Comparison of ENCODE assay signal across 1 cellular context in the genomic region with DNA sequence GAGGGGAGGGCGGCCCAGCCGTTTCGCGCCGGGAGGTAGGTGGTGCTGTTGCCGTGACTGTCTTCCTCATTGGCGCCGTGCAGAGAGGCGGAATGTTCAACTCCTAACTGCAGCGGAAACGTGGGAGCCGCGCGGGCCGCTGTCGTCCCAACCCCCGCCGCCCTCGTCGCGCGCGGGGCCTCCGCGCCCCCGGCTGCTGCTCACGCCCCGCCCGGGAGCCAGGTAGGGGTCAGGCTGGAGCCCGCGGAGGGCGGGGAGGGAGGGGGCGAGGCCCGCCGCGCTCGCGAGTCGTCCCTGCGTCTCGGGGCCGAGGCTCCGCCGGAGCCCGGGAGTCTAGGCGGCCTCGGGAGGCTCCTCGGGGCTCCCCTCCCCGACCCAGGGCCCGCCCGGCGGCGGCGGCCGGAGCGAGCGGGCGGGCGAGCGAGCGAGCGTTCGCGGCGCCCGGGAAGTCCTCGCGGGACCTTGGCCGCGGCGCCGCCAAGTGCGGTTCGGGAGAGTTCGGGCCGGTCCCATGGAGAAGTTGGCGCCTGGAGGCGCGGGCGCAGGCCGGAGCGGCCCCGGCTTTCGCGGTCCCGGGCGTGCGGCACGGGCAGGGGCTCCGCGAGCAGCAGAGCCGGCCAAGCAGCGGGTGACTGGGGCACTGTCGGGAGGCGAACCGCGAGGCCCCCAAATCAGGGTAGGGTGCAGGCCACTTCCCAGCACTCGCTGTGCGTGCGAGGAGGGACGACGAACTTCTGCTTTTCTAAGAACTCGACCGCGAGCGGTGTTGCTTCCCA.
TF ChIP-seq lines count a peak whose summit lies in the region.

Gene MAP3K20, plus strand, starts transcription at position 66 of the 776 bp plus-strand sequence. CDS start 15,186 bp downstream, outside the sequence.

TF ChIP-seq in K562, 482 proteins besides CTCF, POLR2A, EP300 and RAD21 (continued from another document and continues in another):
- TF ChIP-seq CHD7 (IDR thresholded peaks at IDR 0.05; ENCODE audit: low read depth, low read length) (no peak), BCOR (IDR thresholded peaks at IDR 0.05) (no peak), HBP1 (CRISPR knock-in tag; IDR thresholded peaks at IDR 0.05) (no peak), HNRNPL (IDR thresholded peaks at IDR 0.05; ENCODE audit: low read depth, low read length) (peak; percentile 64), HMG20A (CRISPR knock-in tag; conservative IDR thresholded peaks at IDR 0.05) (no peak), TEAD1 (CRISPR knock-in tag; IDR thresholded peaks at IDR 0.05) (peak in 1 of 2 experiments; percentile 85; a peak in 2 of 4 replicates), ZNF584 (CRISPR knock-in tag; IDR thresholded peaks at IDR 0.05; ENCODE audit: low read depth) (no peak), ZNF436 (CRISPR knock-in tag; IDR thresholded peaks at IDR 0.05) (no peak), HIVEP1 (CRISPR knock-in tag; IDR thresholded peaks at IDR 0.05) (no peak), GATAD2A (IDR thresholded peaks at IDR 0.05) (peak; percentile 94; the same call in 1 of the 2 replicates), ZNF347 (CRISPR knock-in tag; IDR thresholded peaks at IDR 0.05; ENCODE audit: low read depth) (no peak), VEZF1 (CRISPR knock-in tag; IDR thresholded peaks at IDR 0.05) (peak; percentile 90), MTA3 (IDR thresholded peaks at IDR 0.05; ENCODE audit: borderline replicate concordance) (peak; percentile 16; the same call in 1 of the 2 replicates), THAP12 (CRISPR knock-in tag; IDR thresholded peaks at IDR 0.05) (peak; percentile 23; the same call in 1 of the 2 replicates), ZFP91 (CRISPR knock-in tag; IDR thresholded peaks at IDR 0.05) (no peak), CGGBP1 (CRISPR knock-in tag; IDR thresholded peaks at IDR 0.05) (no peak), EGR1 (conservative IDR thresholded peaks at IDR 0.05) (peak; percentile 66), SAP30 (IDR thresholded peaks at IDR 0.05; ENCODE audit: borderline replicate concordance, insufficient read depth, low read depth, low read length, poor library complexity, severe bottlenecking) (peak; percentile 31), CHD4 (IDR thresholded peaks at IDR 0.05; ENCODE audit: insufficient read depth, insufficient replicate concordance, low read depth, low read length, poor library complexity, severe bottlenecking) (no peak), TCF7L2 (IDR thresholded peaks at IDR 0.05; ENCODE audit: low read depth, low read length) (no peak), TGIF2 (CRISPR knock-in tag; IDR thresholded peaks at IDR 0.05) (0 out of 2 replicates have a peak, but pooled peaks have one; percentile 32), ZKSCAN1 (IDR thresholded peaks at IDR 0.05; ENCODE audit: low read depth, low read length) (0 out of 2 replicates have a peak, but pooled peaks have one; percentile 27), CREB1 (IDR thresholded peaks at IDR 0.05) (no peak; the same call in 1 of the 2 replicates), CREB1 (CRISPR knock-in tag; IDR thresholded peaks at IDR 0.05) (peak; percentile 48; the same call in 1 of the 2 replicates)
- TF ChIP-seq, protein P1, sequence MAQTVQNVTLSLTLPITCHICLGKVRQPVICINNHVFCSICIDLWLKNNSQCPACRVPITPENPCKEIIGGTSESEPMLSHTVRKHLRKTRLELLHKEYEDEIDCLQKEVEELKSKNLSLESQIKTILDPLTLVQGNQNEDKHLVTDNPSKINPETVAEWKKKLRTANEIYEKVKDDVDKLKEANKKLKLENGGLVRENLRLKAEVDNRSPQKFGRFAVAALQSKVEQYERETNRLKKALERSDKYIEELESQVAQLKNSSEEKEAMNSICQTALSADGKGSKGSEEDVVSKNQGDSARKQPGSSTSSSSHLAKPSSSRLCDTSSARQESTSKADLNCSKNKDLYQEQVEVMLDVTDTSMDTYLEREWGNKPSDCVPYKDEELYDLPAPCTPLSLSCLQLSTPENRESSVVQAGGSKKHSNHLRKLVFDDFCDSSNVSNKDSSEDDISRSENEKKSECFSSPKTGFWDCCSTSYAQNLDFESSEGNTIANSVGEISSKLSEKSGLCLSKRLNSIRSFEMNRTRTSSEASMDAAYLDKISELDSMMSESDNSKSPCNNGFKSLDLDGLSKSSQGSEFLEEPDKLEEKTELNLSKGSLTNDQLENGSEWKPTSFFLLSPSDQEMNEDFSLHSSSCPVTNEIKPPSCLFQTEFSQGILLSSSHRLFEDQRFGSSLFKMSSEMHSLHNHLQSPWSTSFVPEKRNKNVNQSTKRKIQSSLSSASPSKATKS (CRISPR knock-in tag; IDR thresholded peaks at IDR 0.05), result no peak
- TF ChIP-seq, protein P2, sequence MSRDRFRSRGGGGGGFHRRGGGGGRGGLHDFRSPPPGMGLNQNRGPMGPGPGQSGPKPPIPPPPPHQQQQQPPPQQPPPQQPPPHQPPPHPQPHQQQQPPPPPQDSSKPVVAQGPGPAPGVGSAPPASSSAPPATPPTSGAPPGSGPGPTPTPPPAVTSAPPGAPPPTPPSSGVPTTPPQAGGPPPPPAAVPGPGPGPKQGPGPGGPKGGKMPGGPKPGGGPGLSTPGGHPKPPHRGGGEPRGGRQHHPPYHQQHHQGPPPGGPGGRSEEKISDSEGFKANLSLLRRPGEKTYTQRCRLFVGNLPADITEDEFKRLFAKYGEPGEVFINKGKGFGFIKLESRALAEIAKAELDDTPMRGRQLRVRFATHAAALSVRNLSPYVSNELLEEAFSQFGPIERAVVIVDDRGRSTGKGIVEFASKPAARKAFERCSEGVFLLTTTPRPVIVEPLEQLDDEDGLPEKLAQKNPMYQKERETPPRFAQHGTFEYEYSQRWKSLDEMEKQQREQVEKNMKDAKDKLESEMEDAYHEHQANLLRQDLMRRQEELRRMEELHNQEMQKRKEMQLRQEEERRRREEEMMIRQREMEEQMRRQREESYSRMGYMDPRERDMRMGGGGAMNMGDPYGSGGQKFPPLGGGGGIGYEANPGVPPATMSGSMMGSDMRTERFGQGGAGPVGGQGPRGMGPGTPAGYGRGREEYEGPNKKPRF (IDR thresholded peaks at IDR 0.05; ENCODE audit: low read depth, low read length), result no peak
